ENCODE assay signal across 14 cellular contexts in genomic region chr7:29557954-29558353, GRCh38. TPM values are rescaled to one million over a fixed set of nuclear protein-coding genes. Genes with fewer than 3 reads are reported as not detected.
DNase-seq lines count a peak whose midpoint lies in the region; ATAC-seq and TF ChIP-seq lines count a peak whose summit lies in the region.
"Had no signal": no experiment of that assay in that cellular context is flagged by ENCODE, and none has a peak within 500 bp of the region (broad histone marks: within the 10 kb centered on the region; RNA-seq: fewer than 3 reads in every experiment).

No MANE protein-coding gene starts in this region.

- H3K36me3 ChIP-seq in WERI-Rb-1: no peaks in the 10 kb centered on the region
- H3K36me3 ChIP-seq: breast epithelium had no signal

- no peak for ATAC-seq in HG02970 (IDR thresholded peaks at IDR 0.05; ENCODE audit: low FRiP score, unreplicated experiment)

- POLR2A ChIA-PET in RWPE1 (lab: Yijun Ruan, JAX; ENCODE audit: low non-redundant PET): no interaction called here

- H3K27ac ChIP-seq in WERI-Rb-1 (no peak overlapping the region), RWPE1 (no peak overlapping the region)
- H3K27ac ChIP-seq: breast epithelium had no signal

- H3K4me3 ChIP-seq in AG10803 (ENCODE audit: low read length) (no peak overlapping the region), cardiac fibroblast (replicated peaks in 1 of 2; ENCODE audit: low read depth in 2 of 2, low read length in 2 of 2) (no peak overlapping the region), WERI-Rb-1 (ENCODE audit: low read depth, low read length) (no peak overlapping the region)
- H3K4me3 ChIP-seq: breast epithelium had no signal

- no peak for TF ChIP-seq CTCF in AG10803 (conservative IDR thresholded peaks at IDR 0.05; ENCODE audit: low read length)
- no peak for TF ChIP-seq CTCF in cardiac fibroblast (IDR thresholded peaks at IDR 0.05; ENCODE audit: low read depth, low read length)
- no peak for TF ChIP-seq CTCF in WERI-Rb-1 (IDR thresholded peaks at IDR 0.05; ENCODE audit: low read depth, low read length)
- no peak for TF ChIP-seq CTCF in RWPE1 (conservative IDR thresholded peaks at IDR 0.05; ENCODE audit: low read depth)

- H3K9me3 ChIP-seq in WERI-Rb-1 (ENCODE audit: severe bottlenecking): no peaks in the 10 kb centered on the region
- H3K9me3 ChIP-seq: breast epithelium had no signal

- DNase-seq in AG10803 (ENCODE audit: low read depth) (peak; percentile 25), LHCN-M2 (ENCODE audit: low read depth) (peak; percentile 16), cardiac fibroblast (ENCODE audit: low read depth in 2 of 2) (peak; percentile 47 to 79), kidney tubule cell (ENCODE audit: low spot score) (peak; percentile 76), WERI-Rb-1 (no peak), NCI-H69 (lab: John Stamatoyannopoulos, UW) (no peak), RWPE1 (ENCODE audit: low spot score) (no peak)
- DNase-seq: activated CD8-positive, alpha-beta memory T cell treated with anti-CD3 and anti-CD28 coated beads for 24 hours; DMS79; NCI-H2171 treated with DMSO at 0.1 percent for 48 hours; T-helper 2 cell had no signal

- CTCF ChIA-PET in RWPE1 (lab: Yijun Ruan, JAX): interaction anchor here (0.6 kb wide), 1 partner anchor 1870 kb away, joined by 3 read pairs; no protein-coding TSS in a partner anchor

- H3K27me3 ChIP-seq in WERI-Rb-1 (ENCODE audit: insufficient read depth, low read depth, severe bottlenecking): no peaks in the 10 kb centered on the region
- H3K27me3 ChIP-seq: breast epithelium had no signal

RNA-seq across cellular contexts. Expression of gene PRR15, which starts 5.7 kb away (rescaled TPM):
- total RNA-seq in LHCN-M2 (2014; rRNA removed): not detected in 2 replicates
- 0.17 TPM for polyA plus RNA-seq in LHCN-M2 (2012)
- total RNA-seq: OCI-LY7 had no signal

Comparison
In these comparisons a context has a peak if more than half of its experiments do, and no peak if none do; other contexts are left out.
1. DNase-seq: peak in AG10803 (single experiment), LHCN-M2 (single experiment), cardiac fibroblast (2 of 2) and kidney tubule cell (single experiment); none in WERI-Rb-1 (single experiment), NCI-H69 (single experiment) and RWPE1 (single experiment).